Comparison of ENCODE assay signal across 9 cellular contexts in genomic region chr12:55704824-55705780, GRCh38. TPM values are rescaled to one million over a fixed set of nuclear protein-coding genes. Genes with fewer than 3 reads are reported as not detected.
DNase-seq lines count a peak whose midpoint lies in the region; ATAC-seq and TF ChIP-seq lines count a peak whose summit lies in the region.
"Had no signal": no experiment of that assay in that cellular context is flagged by ENCODE, and none has a peak within 500 bp of the region (broad histone marks: within the 10 kb centered on the region; RNA-seq: fewer than 3 reads in every experiment).

No MANE protein-coding gene starts in this region.

- POLR2A ChIA-PET in MCF 10A (lab: Yijun Ruan, JAX) = interaction anchor here (0.6 kb wide), 1 partner anchor 659 kb away, joined by 4 read pairs; no protein-coding TSS in a partner anchor

- TF ChIP-seq POLR2A in breast epithelium (IDR thresholded peaks at IDR 0.05) = no peak

- BruUV-seq in MCF 10A (replicated peaks; lab: Mats Ljungman, UMichigan) = no TSS peak

- H3K27ac ChIP-seq in breast epithelium (peak overlapping the region in 1 of 2 donors; percentile 58), aorta (ENCODE audit: low read depth in 1 of 2, low read length in 2 of 2) (peak overlapping the region; percentile 77 to 90)
- H3K27ac ChIP-seq: 22Rv1 had no signal

- H3K36me3 ChIP-seq in breast epithelium (no peaks in the 10 kb centered on the region), aorta (ENCODE audit: control insufficient read depth in 1 of 2, insufficient read depth in 2 of 2, low read length in 1 of 2) (peaks cover 0 to 2% of the 10 kb centered on the region in 2 donors)

- ATAC-seq in aorta (ENCODE audit: low FRiP score) = peak; percentile 43

- H3K27me3 Mint-ChIP-seq in MCF 10A (ENCODE audit: insufficient read depth, unreplicated experiment) = peaks cover 35% of the 10 kb centered on the region
- H3K27me3 Mint-ChIP-seq in neural crest cell (ENCODE audit: low read depth) = peaks cover 37% of the 10 kb centered on the region

- H3K9me3 Mint-ChIP-seq in MCF 10A (ENCODE audit: unreplicated experiment) = no peaks in the 10 kb centered on the region
- no peaks in the 10 kb centered on the region for H3K9me3 Mint-ChIP-seq in neural crest cell

- no peak for DNase-seq in breast epithelium (ENCODE audit: low spot score in 2 of 2)
- DNase-seq in MCF 10A (ENCODE audit: unreplicated experiment) = no peak
- no peak for DNase-seq in neural crest cell (ENCODE audit: low read depth, low spot score)
- peak; percentile 76 to 82 for DNase-seq in aorta
- DNase-seq in NCI-H2171 (lab: John Stamatoyannopoulos, UW) = no peak
- DNase-seq in activated gamma-delta T cell treated with Interleukin-2 at 50 U/mL for 16 hours = no peak
- DNase-seq: NCI-H1694, testis had no signal

- intact Hi-C loops in breast epithelium (cut with DNase I; ENCODE audit: low total_unique reads) = no loop called here
- intact Hi-C loops in MCF 10A (cut with micrococcal nuclease) = no loop called here
- intact Hi-C loops in aorta (cut with DNase I) = no loop called here

- peaks cover 9% of the 10 kb centered on the region for H3K4me1 Mint-ChIP-seq in MCF 10A (ENCODE audit: insufficient read depth, unreplicated experiment)
- peaks cover 47% of the 10 kb centered on the region for H3K4me1 Mint-ChIP-seq in neural crest cell

- peaks cover 0 to 4% of the 10 kb centered on the region in 2 donors for H3K4me1 ChIP-seq in breast epithelium
- H3K4me1 ChIP-seq in aorta (ENCODE audit: control insufficient read depth in 1 of 2, insufficient read depth in 2 of 2, low read length in 2 of 2) = peaks cover 0 to 4% of the 10 kb centered on the region in 2 donors

- CTCF ChIA-PET in MCF 10A (lab: Yijun Ruan, JAX) = interaction anchor here (0.6 to 1.2 kb wide), 2 partner anchors 16 to 34 kb away, joined by 3 to 4 read pairs; no protein-coding TSS in a partner anchor

- TF ChIP-seq CTCF in breast epithelium (IDR thresholded peaks at IDR 0.05) (no peak), MCF 10A (IDR thresholded peaks at IDR 0.05; ENCODE audit: unreplicated experiment) (no peak), neural crest cell (conservative IDR thresholded peaks at IDR 0.05) (no peak)

- no peak overlapping the region for H3K4me3 Mint-ChIP-seq in MCF 10A (ENCODE audit: unreplicated experiment)
- H3K4me3 Mint-ChIP-seq in neural crest cell = peak overlapping the region; percentile 87

- H3K9me3 ChIP-seq in breast epithelium (no peaks in the 10 kb centered on the region), aorta (ENCODE audit: control insufficient read depth, low read length) (no peaks in the 10 kb centered on the region)
- H3K9me3 ChIP-seq: testis had no signal

- H3K27me3 ChIP-seq in breast epithelium (no peaks in the 10 kb centered on the region), aorta (ENCODE audit: control insufficient read depth in 1 of 2, insufficient read depth in 2 of 2, low read length in 1 of 2) (no peaks in the 10 kb centered on the region)
- H3K27me3 ChIP-seq: testis had no signal

- H3K36me3 Mint-ChIP-seq in MCF 10A (ENCODE audit: insufficient read depth, unreplicated experiment) (no peaks in the 10 kb centered on the region), neural crest cell (ENCODE audit: low read depth) (no peaks in the 10 kb centered on the region)

- H3K27ac Mint-ChIP-seq in MCF 10A (ENCODE audit: low read depth, unreplicated experiment) (no peak overlapping the region), neural crest cell (ENCODE audit: unreplicated experiment) (no peak overlapping the region)

- WGBS in aorta, 2 donors = 4 to 10% methylated on average over 9 of the region's 9 CpGs

- peak overlapping the region; percentile 25 to 68 (median 49) for H3K4me3 ChIP-seq in breast epithelium
- peak overlapping the region; percentile 54 to 84 for H3K4me3 ChIP-seq in aorta (ENCODE audit: low read length in 2 of 2)
- H3K4me3 ChIP-seq: testis had no signal

RNA-seq across cellular contexts. Expression of gene ITGA7, which starts 2.6 kb away (rescaled TPM):
- total RNA-seq in breast epithelium = 100 to 1,000 TPM in 1 of 3 donors, 10 to 100 TPM in 2; 20.5 to 190 (median 33.1) TPM
- total RNA-seq in MCF 10A (2022) = 2.1 and 3.0 TPM in 2 replicates
- 57.9 and 63.7 TPM in 2 replicates for total RNA-seq in neural crest cell
- 100 to 1,000 TPM; 463 to 747 TPM for total RNA-seq in aorta
- polyA plus RNA-seq in aorta = 100 to 1,000 TPM in 1 of 2 donors, 10 to 100 TPM in 1; 76.1 to 633 TPM

RNA-seq across cellular contexts. Expression of gene BLOC1S1, which starts 10.7 kb away (rescaled TPM):
- total RNA-seq in breast epithelium (100 to 1,000 TPM; 141 to 238 (median 162) TPM), MCF 10A (2022) (75.8 and 84.3 TPM in 2 replicates), neural crest cell (105 and 111 TPM in 2 replicates), aorta (100 to 1,000 TPM in 1 of 2 donors, 10 to 100 TPM in 1; 87.3 to 115 TPM)
- polyA plus RNA-seq in aorta = 100 to 1,000 TPM; 248 to 351 TPM

RNA-seq across cellular contexts. Expression of gene RDH5, which starts 15.1 kb away (rescaled TPM):
- total RNA-seq in breast epithelium = 10 to 100 TPM; 18.9 to 90.9 (median 21.6) TPM
- total RNA-seq in MCF 10A (2022) = 2.5 and 3.9 TPM in 2 replicates
- total RNA-seq in neural crest cell = 10.4 and 14.2 TPM in 2 replicates
- total RNA-seq in aorta = 10 to 100 TPM; 21.9 to 51.1 TPM
- 10 to 100 TPM; 16.7 to 49.4 TPM for polyA plus RNA-seq in aorta

RNA-seq across cellular contexts. Expression of gene CD63, which starts 23.7 kb away (rescaled TPM):
- total RNA-seq in breast epithelium (100 to 1,000 TPM; 540 to 910 (median 777) TPM), MCF 10A (2022) (552 and 724 TPM in 2 replicates), neural crest cell (535 and 560 TPM in 2 replicates), aorta (1,000 to 10,000 TPM; 1,107 to 1,135 TPM)
- polyA plus RNA-seq in aorta = 1,000 to 10,000 TPM; 1,323 to 1,532 TPM

RNA-seq across cellular contexts. Expression of gene GDF11, which starts 37.8 kb away (rescaled TPM):
- total RNA-seq in breast epithelium (1 to 10 TPM in 1 of 3 donors, under 1 TPM in 2; 0.64 to 1.6 (median 0.88) TPM), MCF 10A (2022) (1.9 TPM in 2 replicates), neural crest cell (66.6 and 67.0 TPM in 2 replicates), aorta (1 to 10 TPM; 6.6 to 9.4 TPM)
- polyA plus RNA-seq in aorta = 1 to 10 TPM; 3.0 to 4.2 TPM

Comparison
In these comparisons a context has a peak if more than half of its experiments do, and no peak if none do; other contexts are left out.
1. DNase-seq: peak in aorta (2 of 2); none in breast epithelium (0 of 2), MCF 10A (single experiment), neural crest cell (single experiment), NCI-H2171 (single experiment) and activated gamma-delta T cell treated with Interleukin-2 at 50 U/mL for 16 hours (single experiment).